In the genomic region with DNA sequence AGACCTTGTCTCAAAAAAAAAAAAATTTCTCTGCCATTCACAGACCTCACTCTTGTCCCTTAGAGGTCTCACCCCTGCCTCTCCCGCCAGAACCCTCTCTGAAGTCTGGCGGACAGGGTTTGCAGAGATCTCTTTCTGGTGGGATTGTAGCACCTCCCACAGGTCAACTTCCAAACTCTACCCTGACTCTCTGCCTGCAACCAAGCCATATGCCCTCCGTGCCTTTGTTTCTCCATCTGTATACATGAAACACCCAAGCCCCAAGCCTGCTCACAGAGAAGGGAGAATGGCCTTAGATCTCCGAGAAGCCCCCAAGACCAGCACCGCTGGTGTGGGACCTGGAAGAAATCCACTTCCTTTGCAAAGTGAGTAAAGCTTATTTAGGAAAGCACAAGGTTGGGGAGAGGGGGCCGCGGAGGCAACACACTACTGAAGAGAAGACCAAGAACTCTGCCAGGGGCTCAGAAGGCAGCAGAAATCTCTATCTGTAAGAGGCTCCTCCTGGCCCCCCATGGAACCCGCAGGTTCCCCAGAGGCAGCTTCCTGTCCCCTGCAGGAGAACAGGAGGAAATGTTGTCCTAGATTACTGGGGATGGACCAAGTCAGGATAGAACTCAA, we compare ENCODE assay signal across 19 cellular contexts.
DNase-seq lines count a peak whose midpoint lies in the region; ATAC-seq and TF ChIP-seq lines count a peak whose summit lies in the region.
"Had no signal": no experiment of that assay in that cellular context is flagged by ENCODE, and none has a peak within 500 bp of the region (broad histone marks: within the 10 kb centered on the region; RNA-seq: fewer than 3 reads in every experiment).

No MANE protein-coding gene starts in this region.

- no peaks in the 10 kb centered on the region for H3K4me1 Mint-ChIP-seq in activated CD8-positive, alpha-beta memory T cell treated with anti-CD3 and anti-CD28 coated beads, Interleukin-2, amount 10 ng/mL, durations not matched to agents 7 days and 5 days

- H3K36me3 ChIP-seq in Karpas-422 (ENCODE audit: insufficient read depth, low read length) (no peaks in the 10 kb centered on the region), spleen (no peaks in the 10 kb centered on the region)
- H3K36me3 ChIP-seq: brain microvascular endothelial cell, esophagus squamous epithelium, gastrocnemius medialis, ovary, tibial artery had no signal

- no peak for TF ChIP-seq CTCF in spleen (IDR thresholded peaks at IDR 0.05 in 8 of 11, conservative IDR thresholded peaks at IDR 0.05 in 3 of 11)

- no peak overlapping the region for H3K27ac Mint-ChIP-seq in activated CD8-positive, alpha-beta memory T cell treated with anti-CD3 and anti-CD28 coated beads, Interleukin-2, amount 10 ng/mL, durations not matched to agents 7 days and 5 days
- H3K27ac Mint-ChIP-seq: CD4-positive, alpha-beta T cell; natural killer cell treated with Interleukin-12 subunit alpha and Interleukin-12 subunit beta and Interleukin-15 and Interleukin-18, amount 100 ng/mL, for 72 hours had no signal

- intact Hi-C loops in spleen (cut with DNase I; ENCODE audit: low total_unique reads) = loop anchor here (10.0 kb wide), 2 partner anchors 99 to 189 kb away; no protein-coding TSS in a partner anchor

- no peak overlapping the region for H3K4me3 ChIP-seq in Karpas-422 (ENCODE audit: low read length)
- H3K4me3 ChIP-seq in spleen = no peak overlapping the region
- H3K4me3 ChIP-seq: esophagus squamous epithelium, gastrocnemius medialis, ovary, tibial artery had no signal

- ATAC-seq in activated CD8-positive, alpha-beta memory T cell treated with anti-CD3 and anti-CD28 coated beads, Interleukin-2, amount 10 ng/mL, durations not matched to agents 7 days and 5 days = no peak
- ATAC-seq: gastrocnemius medialis; natural killer cell treated with Interleukin-12 subunit alpha and Interleukin-12 subunit beta and Interleukin-15 and Interleukin-18, amount 100 ng/mL, for 72 hours had no signal

- H3K9ac ChIP-seq in Karpas-422 (ENCODE audit: low read length) = no peak overlapping the region

- no peak overlapping the region for H2AFZ ChIP-seq in Karpas-422 (ENCODE audit: low read length)

- DNase-seq in activated CD8-positive, alpha-beta memory T cell treated with anti-CD3 and anti-CD28 coated beads for 24 hours = peak; percentile 42
- no peak for DNase-seq in activated CD8-positive, alpha-beta memory T cell treated with anti-CD3 and anti-CD28 coated beads, Interleukin-2, amount 10 ng/mL, durations not matched to agents 7 days and 5 days
- peak; percentile 51 for DNase-seq in Karpas-422
- DNase-seq in ecto neural progenitor cell (ENCODE audit: low spot score) = peak; percentile 37
- DNase-seq in spleen = peak; percentile 41
- no peak for DNase-seq in C1 segment of cervical spinal cord (lab: John Stamatoyannopoulos, UW)
- no peak for DNase-seq in AML-193 (lab: John Stamatoyannopoulos, UW)
- DNase-seq in NCI-H1436 (lab: John Stamatoyannopoulos, UW) = no peak
- DNase-seq: activated T-cell treated with anti-CD3 and anti-CD28 coated beads, Interleukin-2, amount 50 U/mL, for 4 hours; brain microvascular endothelial cell; esophagus squamous epithelium; gastrocnemius medialis; NCI-H1048; NCI-H187; right cardiac atrium had no signal

- 64 to 74% (median 71%) methylated on average over 8 of the region's 8 CpGs for WGBS in spleen, 5 donors

- H3K4me2 ChIP-seq in Karpas-422 (ENCODE audit: low read depth, low read length, poor library complexity, severe bottlenecking) = no peak overlapping the region

- no peak overlapping the region for H3K27ac ChIP-seq in Karpas-422 (ENCODE audit: low read length)
- H3K27ac ChIP-seq in spleen = no peak overlapping the region
- H3K27ac ChIP-seq: brain microvascular endothelial cell, esophagus squamous epithelium, gastrocnemius medialis, tibial artery had no signal

- no peaks in the 10 kb centered on the region for H3K9me3 Mint-ChIP-seq in activated CD8-positive, alpha-beta memory T cell treated with anti-CD3 and anti-CD28 coated beads, Interleukin-2, amount 10 ng/mL, durations not matched to agents 7 days and 5 days (ENCODE audit: low read depth)
- H3K9me3 Mint-ChIP-seq: activated T-cell treated with anti-CD3 and anti-CD28 coated beads, Interleukin-2, amount 50 U/mL, for 4 hours; CD4-positive, alpha-beta T cell; natural killer cell treated with Interleukin-12 subunit alpha and Interleukin-12 subunit beta and Interleukin-15 and Interleukin-18, amount 100 ng/mL, for 72 hours had no signal

- TF ChIP-seq POLR2A in spleen (IDR thresholded peaks at IDR 0.05) = no peak

- H3K9me2 ChIP-seq in Karpas-422 (replicated peaks; ENCODE audit: insufficient read depth, low read length) = no peaks in the 10 kb centered on the region

- H3K27me3 ChIP-seq in Karpas-422 (ENCODE audit: low read length) = no peaks in the 10 kb centered on the region
- no peaks in the 10 kb centered on the region for H3K27me3 ChIP-seq in spleen (replicated peaks in 1 of 7)
- H3K27me3 ChIP-seq: brain microvascular endothelial cell, esophagus squamous epithelium, gastrocnemius medialis, ovary had no signal

- no peaks in the 10 kb centered on the region for H3K79me2 ChIP-seq in Karpas-422 (ENCODE audit: low read length)

- H3K4me1 ChIP-seq in Karpas-422 (ENCODE audit: low read length) (peaks cover 38% of the 10 kb centered on the region), spleen (peaks cover 0 to 23% (median 11%) of the 10 kb centered on the region in 6 donors)

- H4K20me1 ChIP-seq in Karpas-422 (ENCODE audit: insufficient read depth, low read depth, low read length) = no peaks in the 10 kb centered on the region

- peaks cover 24% of the 10 kb centered on the region for H3K27me3 Mint-ChIP-seq in activated CD8-positive, alpha-beta memory T cell treated with anti-CD3 and anti-CD28 coated beads, Interleukin-2, amount 10 ng/mL, durations not matched to agents 7 days and 5 days

- no peaks in the 10 kb centered on the region for H3K9me3 ChIP-seq in Karpas-422 (ENCODE audit: low read length)
- no peaks in the 10 kb centered on the region for H3K9me3 ChIP-seq in spleen
- H3K9me3 ChIP-seq: esophagus squamous epithelium, gastrocnemius medialis, ovary, tibial artery had no signal

- no peaks in the 10 kb centered on the region for H3K36me3 Mint-ChIP-seq in activated CD8-positive, alpha-beta memory T cell treated with anti-CD3 and anti-CD28 coated beads, Interleukin-2, amount 10 ng/mL, durations not matched to agents 7 days and 5 days
- H3K36me3 Mint-ChIP-seq: natural killer cell treated with Interleukin-12 subunit alpha and Interleukin-12 subunit beta and Interleukin-15 and Interleukin-18, amount 100 ng/mL, for 72 hours had no signal

- no peak overlapping the region for H3K4me3 Mint-ChIP-seq in activated CD8-positive, alpha-beta memory T cell treated with anti-CD3 and anti-CD28 coated beads, Interleukin-2, amount 10 ng/mL, durations not matched to agents 7 days and 5 days
- H3K4me3 Mint-ChIP-seq: activated T-cell treated with anti-CD3 and anti-CD28 coated beads, Interleukin-2, amount 50 U/mL, for 4 hours; CD4-positive, alpha-beta T cell; natural killer cell treated with Interleukin-12 subunit alpha and Interleukin-12 subunit beta and Interleukin-15 and Interleukin-18, amount 100 ng/mL, for 72 hours had no signal

- CTCF ChIA-PET in activated CD8-positive, alpha-beta memory T cell treated with anti-CD3 and anti-CD28 coated beads, Interleukin-2, amount 10 ng/mL, durations not matched to agents 7 days and 5 days (lab: Charles Lee) = interaction anchor here (0.9 to 3.0 kb wide), 6 partner anchors 8 to 184 kb away, joined by 3 to 23 read pairs (median 4); no protein-coding TSS in a partner anchor

Comparison
In these comparisons a context has a peak if more than half of its experiments do, and no peak if none do; other contexts are left out.
1. DNase-seq: peak in activated CD8-positive, alpha-beta memory T cell treated with anti-CD3 and anti-CD28 coated beads for 24 hours (single experiment), Karpas-422 (single experiment), ecto neural progenitor cell (single experiment) and spleen (single experiment); none in activated CD8-positive, alpha-beta memory T cell treated with anti-CD3 and anti-CD28 coated beads, Interleukin-2, amount 10 ng/mL, durations not matched to agents 7 days and 5 days (single experiment), C1 segment of cervical spinal cord (0 of 14), AML-193 (0 of 2) and NCI-H1436 (single experiment).